In the genomic region with DNA sequence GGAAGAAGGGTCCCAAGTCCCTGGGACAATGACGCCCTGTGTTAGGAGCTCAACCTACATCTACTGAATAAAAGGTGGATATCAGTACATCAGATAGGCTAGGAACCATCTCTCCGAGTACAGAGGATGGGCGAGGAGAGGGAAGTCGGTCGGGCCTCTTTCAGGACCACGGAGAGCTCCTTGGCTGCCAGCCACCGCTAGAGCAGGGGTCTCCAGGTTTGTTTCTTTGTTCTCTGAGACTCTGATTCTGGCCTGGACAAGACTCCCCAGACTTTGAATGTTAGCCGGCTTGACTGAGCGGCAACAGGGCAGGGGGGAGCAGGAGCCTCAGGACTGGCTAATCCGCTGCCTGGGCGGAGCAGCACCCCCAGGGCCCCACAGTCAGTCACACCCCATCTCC, we compare ENCODE assay signal across 12 cellular contexts.
A peak's percentile ranks its signal among the peaks of the same experiment; 100 is the strongest.
DNase-seq lines count a peak whose midpoint lies in the region; ATAC-seq and TF ChIP-seq lines count a peak whose summit lies in the region.
"Had no signal": no experiment of that assay in that cellular context is flagged by ENCODE, and none has a peak within 500 bp of the region (broad histone marks: within the 10 kb centered on the region; RNA-seq: fewer than 3 reads in every experiment).

No MANE protein-coding gene starts in this region.

- no peaks in the 10 kb centered on the region for H3K36me3 ChIP-seq in NT2/D1 (ENCODE audit: insufficient read depth, insufficient read length, low read length)
- no peaks in the 10 kb centered on the region for H3K36me3 ChIP-seq in gastroesophageal sphincter

- peaks cover 52% of the 10 kb centered on the region for H3K27me3 Mint-ChIP-seq in activated naive CD8-positive, alpha-beta T cell treated with anti-CD3 and anti-CD28 coated beads, Interleukin-2, amount 10 ng/mL, durations not matched to agents 7 days and 5 days
- peaks cover 66% of the 10 kb centered on the region for H3K27me3 Mint-ChIP-seq in activated naive CD8-positive, alpha-beta T cell treated with anti-CD3 and anti-CD28 coated beads for 36 hours

- H3K36me3 Mint-ChIP-seq in activated naive CD8-positive, alpha-beta T cell treated with anti-CD3 and anti-CD28 coated beads, Interleukin-2, amount 10 ng/mL, durations not matched to agents 7 days and 5 days, result no peaks in the 10 kb centered on the region
- no peaks in the 10 kb centered on the region for H3K36me3 Mint-ChIP-seq in activated naive CD8-positive, alpha-beta T cell treated with anti-CD3 and anti-CD28 coated beads for 36 hours

- no peak for TF ChIP-seq EP300 in gastroesophageal sphincter (IDR thresholded peaks at IDR 0.05)

- ATAC-seq in activated naive CD8-positive, alpha-beta T cell treated with anti-CD3 and anti-CD28 coated beads, Interleukin-2, amount 10 ng/mL, durations not matched to agents 7 days and 5 days (ENCODE audit: low read depth), result no peak
- ATAC-seq in gastroesophageal sphincter, result no peak
- no peak for ATAC-seq in HG03280 (IDR thresholded peaks at IDR 0.05; ENCODE audit: unreplicated experiment)

- no peak for TF ChIP-seq CTCF in gastroesophageal sphincter (IDR thresholded peaks at IDR 0.05)

- no peaks in the 10 kb centered on the region for H3K9me3 Mint-ChIP-seq in activated naive CD8-positive, alpha-beta T cell treated with anti-CD3 and anti-CD28 coated beads, Interleukin-2, amount 10 ng/mL, durations not matched to agents 7 days and 5 days
- H3K9me3 Mint-ChIP-seq in activated naive CD8-positive, alpha-beta T cell treated with anti-CD3 and anti-CD28 coated beads for 36 hours, result no peaks in the 10 kb centered on the region
- H3K9me3 Mint-ChIP-seq: CD4-positive, alpha-beta T cell; central memory CD8-positive, alpha-beta T cell had no signal

- no peak overlapping the region for H3K27ac ChIP-seq in gastroesophageal sphincter
- H3K27ac ChIP-seq: parathyroid adenoma had no signal

- H3K4me3 ChIP-seq in NT2/D1 (ENCODE audit: insufficient read length, low read depth), result no peak overlapping the region
- H3K4me3 ChIP-seq in gastroesophageal sphincter, result no peak overlapping the region

- H3K4me1 ChIP-seq in NT2/D1 (ENCODE audit: insufficient read depth, insufficient read length) (peaks cover 18% of the 10 kb centered on the region), gastroesophageal sphincter (peaks cover 4 to 26% (median 20%) of the 10 kb centered on the region in 3 donors)
- H3K4me1 ChIP-seq: parathyroid adenoma had no signal

- POLR2A ChIA-PET in activated naive CD8-positive, alpha-beta T cell treated with anti-CD3 and anti-CD28 coated beads, Interleukin-2, amount 10 ng/mL, durations not matched to agents 7 days and 5 days (lab: Charles Lee), result no interaction called here

- peak; percentile 55 for DNase-seq in activated naive CD8-positive, alpha-beta T cell treated with anti-CD3 and anti-CD28 coated beads, Interleukin-2, amount 10 ng/mL, durations not matched to agents 7 days and 5 days
- DNase-seq in activated naive CD8-positive, alpha-beta T cell treated with anti-CD3 and anti-CD28 coated beads for 36 hours, result no peak
- DNase-seq in NT2/D1 (ENCODE audit: low read depth, low spot score), result peak; percentile 72
- peak; percentile 32 for DNase-seq in germinal center (ENCODE audit: low spot score)
- DNase-seq in stimulated activated CD8-positive, alpha-beta memory T cell treated with anti-CD3 and anti-CD28 coated beads, Interleukin-4, amount 100 ng/mL, for 48 hours, result peak; percentile 53
- DNase-seq in NCI-H510A (lab: John Stamatoyannopoulos, UW), result no peak
- DNase-seq: hippocampal formation had no signal

- H3K27me3 ChIP-seq in NT2/D1 (ENCODE audit: insufficient read depth, insufficient read length), result peaks cover 48% of the 10 kb centered on the region
- peaks cover 64% of the 10 kb centered on the region for H3K27me3 ChIP-seq in gastroesophageal sphincter

- no peak overlapping the region for H3K4me3 Mint-ChIP-seq in activated naive CD8-positive, alpha-beta T cell treated with anti-CD3 and anti-CD28 coated beads, Interleukin-2, amount 10 ng/mL, durations not matched to agents 7 days and 5 days
- no peak overlapping the region for H3K4me3 Mint-ChIP-seq in activated naive CD8-positive, alpha-beta T cell treated with anti-CD3 and anti-CD28 coated beads for 36 hours
- H3K4me3 Mint-ChIP-seq: CD4-positive, alpha-beta T cell; central memory CD8-positive, alpha-beta T cell had no signal

- no peak for TF ChIP-seq POLR2A in gastroesophageal sphincter (IDR thresholded peaks at IDR 0.05)

- 0 to 20% methylated on average over 5 to 9 of the region's 11 CpGs for WGBS in gastroesophageal sphincter (ENCODE audit: low coverage in 1 of 2), 2 donors

- H3K27ac Mint-ChIP-seq in activated naive CD8-positive, alpha-beta T cell treated with anti-CD3 and anti-CD28 coated beads, Interleukin-2, amount 10 ng/mL, durations not matched to agents 7 days and 5 days, result no peak overlapping the region
- H3K27ac Mint-ChIP-seq in activated naive CD8-positive, alpha-beta T cell treated with anti-CD3 and anti-CD28 coated beads for 36 hours, result no peak overlapping the region
- H3K27ac Mint-ChIP-seq: CD4-positive, alpha-beta T cell had no signal

- no peak overlapping the region for H3K9ac ChIP-seq in NT2/D1 (ENCODE audit: insufficient read length, low read depth)
- H3K9ac ChIP-seq: parathyroid adenoma had no signal

- no peaks in the 10 kb centered on the region for H3K4me1 Mint-ChIP-seq in activated naive CD8-positive, alpha-beta T cell treated with anti-CD3 and anti-CD28 coated beads, Interleukin-2, amount 10 ng/mL, durations not matched to agents 7 days and 5 days
- H3K4me1 Mint-ChIP-seq in activated naive CD8-positive, alpha-beta T cell treated with anti-CD3 and anti-CD28 coated beads for 36 hours, result peaks cover 4% of the 10 kb centered on the region

- H3K9me3 ChIP-seq in NT2/D1 (ENCODE audit: insufficient read depth, low read length), result no peaks in the 10 kb centered on the region
- H3K9me3 ChIP-seq in gastroesophageal sphincter, result no peaks in the 10 kb centered on the region

Comparison
In these comparisons a context has a peak if more than half of its experiments do, and no peak if none do; other contexts are left out.
1. DNase-seq: peak in activated naive CD8-positive, alpha-beta T cell treated with anti-CD3 and anti-CD28 coated beads, Interleukin-2, amount 10 ng/mL, durations not matched to agents 7 days and 5 days (single experiment), NT2/D1 (single experiment), germinal center (single experiment) and stimulated activated CD8-positive, alpha-beta memory T cell treated with anti-CD3 and anti-CD28 coated beads, Interleukin-4, amount 100 ng/mL, for 48 hours (single experiment); none in activated naive CD8-positive, alpha-beta T cell treated with anti-CD3 and anti-CD28 coated beads for 36 hours (single experiment) and NCI-H510A (single experiment).